ENCODE assay signal across 8 cellular contexts in genomic region chr2:26068602-26069298, GRCh38. TPM values are rescaled to one million over a fixed set of nuclear protein-coding genes. Genes with fewer than 3 reads are reported as not detected.
A peak's percentile ranks its signal among the peaks of the same experiment; 100 is the strongest.
DNase-seq lines count a peak whose midpoint lies in the region; ATAC-seq and TF ChIP-seq lines count a peak whose summit lies in the region.

No MANE protein-coding gene starts in this region.

- WGBS in mesendoderm (ENCODE audit: extremely low coverage, insufficient coverage, low lambda C conversion rate), result no CpG with 5 or more reads among the region's 4 CpGs

- H3K27me3 ChIP-seq in mesendoderm (ENCODE audit: insufficient read depth, low read length, poor library complexity), result no peaks in the 10 kb centered on the region

- DNase-seq in CD1c-positive myeloid dendritic cell (ENCODE audit: extremely low spot score) (peak; percentile 81), RPMI8226 (peak; percentile 82), astrocyte of the spinal cord (ENCODE audit: low read depth, low spot score) (peak; percentile 90), mesendoderm (peak; percentile 90), mesenteric fat pad (ENCODE audit: low spot score) (no peak), NCI-H2196 (lab: John Stamatoyannopoulos, UW; ENCODE audit: unreplicated experiment) (no peak)

- peaks cover 11% of the 10 kb centered on the region for H3K4me1 ChIP-seq in mesendoderm (ENCODE audit: control insufficient read depth, low read depth, low read length)

- no peak overlapping the region for H4K5ac ChIP-seq in mesendoderm (ENCODE audit: low read length)

- H3K79me1 ChIP-seq in mesendoderm (ENCODE audit: low read length), result peaks cover 8% of the 10 kb centered on the region

- no peak overlapping the region for H3K4me2 ChIP-seq in mesendoderm (ENCODE audit: low read length)

- H3K36me3 ChIP-seq in mesendoderm (ENCODE audit: control insufficient read depth, insufficient read depth, low read length), result no peaks in the 10 kb centered on the region

- H3K23ac ChIP-seq in mesendoderm (ENCODE audit: low read length), result no peak overlapping the region

- peak overlapping the region; percentile 78 for H3K27ac ChIP-seq in mesendoderm (ENCODE audit: low read depth, low read length)

- no peak overlapping the region for H3K56ac ChIP-seq in mesendoderm (ENCODE audit: low read length)

- peak overlapping the region; percentile 28 for H2BK5ac ChIP-seq in mesendoderm (ENCODE audit: low read length)

- H2AK5ac ChIP-seq in mesendoderm (ENCODE audit: low read length), result no peak overlapping the region

- H2BK120ac ChIP-seq in mesendoderm (ENCODE audit: low read depth, low read length), result no peak overlapping the region

- H3K4me3 ChIP-seq in astrocyte of the spinal cord (ENCODE audit: low read depth, low read length), result no peak overlapping the region
- no peak overlapping the region for H3K4me3 ChIP-seq in mesendoderm (ENCODE audit: low read length)

- H3K9ac ChIP-seq in mesendoderm (ENCODE audit: low read length), result no peak overlapping the region

- no peak overlapping the region for H4K8ac ChIP-seq in mesendoderm (ENCODE audit: low read depth, low read length)

- no peak for TF ChIP-seq CTCF in astrocyte of the spinal cord (IDR thresholded peaks at IDR 0.05; ENCODE audit: low read depth, low read length)

- H2BK15ac ChIP-seq in mesendoderm (replicated peaks; ENCODE audit: low read depth), result peak overlapping the region; percentile 96

- in situ Hi-C loops in astrocyte of the spinal cord (cut with HindIII; ENCODE audit: low sequenced_read_pairs), result no loop called here

- peaks cover 53% of the 10 kb centered on the region for H3K79me2 ChIP-seq in mesendoderm (ENCODE audit: control insufficient read depth, insufficient read depth, low read length)

- H3K4ac ChIP-seq in mesendoderm (ENCODE audit: low read depth, low read length), result peak overlapping the region; percentile 52

- peak overlapping the region; percentile 96 for H3K18ac ChIP-seq in mesendoderm (ENCODE audit: low read length)

- peak; percentile 83 for ATAC-seq in GM19023 (IDR thresholded peaks at IDR 0.05; ENCODE audit: unreplicated experiment)
- peak; percentile 90 for ATAC-seq in HG03108 (IDR thresholded peaks at IDR 0.05; ENCODE audit: unreplicated experiment)

RNA-seq across cellular contexts. Expression of gene RAB10, which starts 34.9 kb away (rescaled TPM):
- 89.5 TPM for polyA plus RNA-seq in mesendoderm (2013, experiment 1 of 2)
- 88.3 TPM for polyA plus RNA-seq in mesendoderm (2013, experiment 2 of 2)
- 118 TPM for total RNA-seq in mesenteric fat pad

Comparison
In these comparisons a context has a peak if more than half of its experiments do, and no peak if none do; other contexts are left out.
1. DNase-seq: peak in CD1c-positive myeloid dendritic cell (single experiment), RPMI8226 (single experiment), astrocyte of the spinal cord (single experiment) and mesendoderm (single experiment); none in mesenteric fat pad (single experiment) and NCI-H2196 (single experiment).